In the genomic region with DNA sequence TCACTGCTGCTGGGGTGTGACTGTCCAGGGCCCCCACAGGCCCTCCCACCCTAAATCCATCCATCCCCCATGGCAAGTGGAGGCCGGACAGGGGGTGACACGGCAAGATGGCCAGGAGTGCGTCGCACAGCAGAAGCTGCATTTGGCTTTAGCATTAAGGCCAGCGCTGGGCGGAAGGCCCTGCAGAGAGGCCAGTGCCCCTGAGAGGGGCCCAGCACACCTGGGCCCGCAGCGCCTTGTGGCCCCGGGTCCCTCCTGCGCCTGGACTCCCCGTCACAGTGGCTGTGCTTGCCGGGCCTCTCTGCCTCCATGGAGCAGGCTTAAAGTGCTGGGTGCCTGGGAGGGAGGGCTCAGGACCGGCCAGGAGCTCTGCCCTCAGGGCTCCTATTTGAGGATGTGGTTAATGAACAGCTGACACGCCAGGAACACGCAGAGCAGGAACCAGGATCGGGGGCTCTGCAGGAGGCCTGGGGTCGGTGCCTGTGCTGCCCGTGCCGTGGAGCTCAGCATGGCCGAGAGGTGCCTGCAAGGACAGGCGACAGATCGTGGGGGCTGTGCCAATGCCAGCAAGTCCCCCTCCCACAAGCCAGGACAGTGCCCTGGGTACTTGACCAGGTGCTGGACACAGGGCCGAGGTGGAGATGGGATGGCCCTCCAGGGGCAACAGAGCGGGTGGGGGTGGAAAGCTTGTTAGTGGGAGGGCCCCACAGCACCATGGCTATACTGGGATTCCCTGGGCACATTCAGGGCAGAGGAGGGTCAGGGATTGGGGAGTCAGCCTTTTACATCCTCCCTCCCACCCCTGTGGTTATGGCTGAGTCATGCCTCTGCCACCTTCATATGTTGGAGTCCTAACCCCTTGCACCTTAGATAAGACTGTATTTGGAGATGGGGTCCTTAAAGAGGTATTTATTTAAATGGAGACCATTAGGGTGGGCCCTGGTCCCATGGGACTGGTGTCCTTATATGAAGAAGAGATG, we compare ENCODE assay signal across 2 cellular contexts.
TF ChIP-seq lines count a peak whose summit lies in the region.

No MANE protein-coding gene starts in this region.

TF ChIP-seq in SK-N-SH, 30 proteins besides CTCF, POLR2A, EP300 and RAD21 (continued from another document):
- TF ChIP-seq, protein P1, sequence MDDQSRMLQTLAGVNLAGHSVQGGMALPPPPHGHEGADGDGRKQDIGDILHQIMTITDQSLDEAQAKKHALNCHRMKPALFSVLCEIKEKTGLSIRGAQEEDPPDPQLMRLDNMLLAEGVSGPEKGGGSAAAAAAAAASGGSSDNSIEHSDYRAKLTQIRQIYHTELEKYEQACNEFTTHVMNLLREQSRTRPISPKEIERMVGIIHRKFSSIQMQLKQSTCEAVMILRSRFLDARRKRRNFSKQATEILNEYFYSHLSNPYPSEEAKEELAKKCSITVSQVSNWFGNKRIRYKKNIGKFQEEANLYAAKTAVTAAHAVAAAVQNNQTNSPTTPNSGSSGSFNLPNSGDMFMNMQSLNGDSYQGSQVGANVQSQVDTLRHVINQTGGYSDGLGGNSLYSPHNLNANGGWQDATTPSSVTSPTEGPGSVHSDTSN (IDR thresholded peaks at IDR 0.05) = no peak

TF ChIP-seq in SK-N-SH treated with all-trans-retinoic acid at 6 μM for 48 hours, 23 proteins besides CTCF, POLR2A, EP300 and RAD21 (continued from another document):
- TF ChIP-seq, protein P2, sequence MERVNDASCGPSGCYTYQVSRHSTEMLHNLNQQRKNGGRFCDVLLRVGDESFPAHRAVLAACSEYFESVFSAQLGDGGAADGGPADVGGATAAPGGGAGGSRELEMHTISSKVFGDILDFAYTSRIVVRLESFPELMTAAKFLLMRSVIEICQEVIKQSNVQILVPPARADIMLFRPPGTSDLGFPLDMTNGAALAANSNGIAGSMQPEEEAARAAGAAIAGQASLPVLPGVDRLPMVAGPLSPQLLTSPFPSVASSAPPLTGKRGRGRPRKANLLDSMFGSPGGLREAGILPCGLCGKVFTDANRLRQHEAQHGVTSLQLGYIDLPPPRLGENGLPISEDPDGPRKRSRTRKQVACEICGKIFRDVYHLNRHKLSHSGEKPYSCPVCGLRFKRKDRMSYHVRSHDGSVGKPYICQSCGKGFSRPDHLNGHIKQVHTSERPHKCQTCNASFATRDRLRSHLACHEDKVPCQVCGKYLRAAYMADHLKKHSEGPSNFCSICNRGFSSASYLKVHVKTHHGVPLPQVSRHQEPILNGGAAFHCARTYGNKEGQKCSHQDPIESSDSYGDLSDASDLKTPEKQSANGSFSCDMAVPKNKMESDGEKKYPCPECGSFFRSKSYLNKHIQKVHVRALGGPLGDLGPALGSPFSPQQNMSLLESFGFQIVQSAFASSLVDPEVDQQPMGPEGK (CRISPR knock-in tag; IDR thresholded peaks at IDR 0.05; ENCODE audit: borderline replicate concordance) = no peak
- TF ChIP-seq ZNF565 (CRISPR knock-in tag; conservative IDR thresholded peaks at IDR 0.05; ENCODE audit: low read depth) = no peak
- TF ChIP-seq ISL1 (CRISPR knock-in tag; IDR thresholded peaks at IDR 0.05) = no peak
- no peak for TF ChIP-seq ZC3H10 (CRISPR knock-in tag; IDR thresholded peaks at IDR 0.05)
- TF ChIP-seq, protein P3, sequence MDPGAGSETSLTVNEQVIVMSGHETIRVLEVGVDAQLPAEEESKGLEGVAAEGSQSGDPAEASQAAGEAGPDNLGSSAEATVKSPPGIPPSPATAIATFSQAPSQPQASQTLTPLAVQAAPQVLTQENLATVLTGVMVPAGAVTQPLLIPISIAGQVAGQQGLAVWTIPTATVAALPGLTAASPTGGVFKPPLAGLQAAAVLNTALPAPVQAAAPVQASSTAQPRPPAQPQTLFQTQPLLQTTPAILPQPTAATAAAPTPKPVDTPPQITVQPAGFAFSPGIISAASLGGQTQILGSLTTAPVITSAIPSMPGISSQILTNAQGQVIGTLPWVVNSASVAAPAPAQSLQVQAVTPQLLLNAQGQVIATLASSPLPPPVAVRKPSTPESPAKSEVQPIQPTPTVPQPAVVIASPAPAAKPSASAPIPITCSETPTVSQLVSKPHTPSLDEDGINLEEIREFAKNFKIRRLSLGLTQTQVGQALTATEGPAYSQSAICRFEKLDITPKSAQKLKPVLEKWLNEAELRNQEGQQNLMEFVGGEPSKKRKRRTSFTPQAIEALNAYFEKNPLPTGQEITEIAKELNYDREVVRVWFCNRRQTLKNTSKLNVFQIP (CRISPR knock-in tag; IDR thresholded peaks at IDR 0.05; ENCODE audit: borderline replicate concordance, low read depth) = no peak
- no peak for TF ChIP-seq TOX (CRISPR knock-in tag; IDR thresholded peaks at IDR 0.05; ENCODE audit: borderline replicate concordance)
- TF ChIP-seq TCF4 (CRISPR knock-in tag; IDR thresholded peaks at IDR 0.05; ENCODE audit: borderline replicate concordance) = no peak
